ENCODE assay signal across 1 cellular context in genomic region chr19:6393074-6393981, GRCh38.
TF ChIP-seq lines count a peak whose summit lies in the region.

A gene with protein sequence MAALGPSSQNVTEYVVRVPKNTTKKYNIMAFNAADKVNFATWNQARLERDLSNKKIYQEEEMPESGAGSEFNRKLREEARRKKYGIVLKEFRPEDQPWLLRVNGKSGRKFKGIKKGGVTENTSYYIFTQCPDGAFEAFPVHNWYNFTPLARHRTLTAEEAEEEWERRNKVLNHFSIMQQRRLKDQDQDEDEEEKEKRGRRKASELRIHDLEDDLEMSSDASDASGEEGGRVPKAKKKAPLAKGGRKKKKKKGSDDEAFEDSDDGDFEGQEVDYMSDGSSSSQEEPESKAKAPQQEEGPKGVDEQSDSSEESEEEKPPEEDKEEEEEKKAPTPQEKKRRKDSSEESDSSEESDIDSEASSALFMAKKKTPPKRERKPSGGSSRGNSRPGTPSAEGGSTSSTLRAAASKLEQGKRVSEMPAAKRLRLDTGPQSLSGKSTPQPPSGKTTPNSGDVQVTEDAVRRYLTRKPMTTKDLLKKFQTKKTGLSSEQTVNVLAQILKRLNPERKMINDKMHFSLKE (minus strand): TSS chr19:6393164. CDS start chr19:6392995, 169 bp downstream.

TF ChIP-seq in HepG2, 621 proteins besides CTCF, POLR2A, EP300 and RAD21 (continued from another document):
- 0 out of 2 replicates have a peak, but pooled peaks have one; percentile 45 for TF ChIP-seq SIX4 (CRISPR knock-in tag; IDR thresholded peaks at IDR 0.05)
- 0 out of 2 replicates have a peak, but pooled peaks have one; percentile 20 for TF ChIP-seq THYN1 (CRISPR knock-in tag; IDR thresholded peaks at IDR 0.05; ENCODE audit: borderline replicate concordance, low read depth)
- no peak for TF ChIP-seq HNRNPL (IDR thresholded peaks at IDR 0.05; ENCODE audit: low read depth, low read length)
- no peak for TF ChIP-seq GZF1 (CRISPR knock-in tag; IDR thresholded peaks at IDR 0.05)
- TF ChIP-seq RNF219 (CRISPR knock-in tag; IDR thresholded peaks at IDR 0.05): peak; percentile 63; the same call in 1 of the 2 replicates
- no peak for TF ChIP-seq CBX5 (CRISPR knock-in tag; IDR thresholded peaks at IDR 0.05; ENCODE audit: borderline replicate concordance)
- TF ChIP-seq ZNF207 (IDR thresholded peaks at IDR 0.05; ENCODE audit: borderline replicate concordance): no peak
- no peak for TF ChIP-seq ZFP36L1 (CRISPR knock-in tag; IDR thresholded peaks at IDR 0.05)
- peak; percentile 65; the same call in 1 of the 2 replicates for TF ChIP-seq FOXK1 (CRISPR knock-in tag; IDR thresholded peaks at IDR 0.05; ENCODE audit: borderline replicate concordance, low read depth)
- TF ChIP-seq IKZF4 (CRISPR knock-in tag; IDR thresholded peaks at IDR 0.05; ENCODE audit: borderline replicate concordance, low read depth, not compliant biosample characterization): no peak
- TF ChIP-seq MTA3 (CRISPR knock-in tag; IDR thresholded peaks at IDR 0.05): no peak
- TF ChIP-seq ARID4A (CRISPR knock-in tag; IDR thresholded peaks at IDR 0.05; ENCODE audit: borderline replicate concordance): peak; percentile 96
